In genomic region chr7:103273374-103273773, GRCh38 we compare ENCODE assay signal across 6 cellular contexts. TPM values are rescaled to one million over a fixed set of nuclear protein-coding genes. Genes with fewer than 3 reads are reported as not detected.
DNase-seq lines count a peak whose midpoint lies in the region; ATAC-seq, FAIRE-seq and TF ChIP-seq lines count a peak whose summit lies in the region.
"Not testable (repeated sequence)": the region's sequence is repeated elsewhere in the genome, so short reads cannot be mapped to it uniquely, and the experiment has no call there.

No MANE protein-coding gene starts in this region.

- not testable (repeated sequence) for TF ChIP-seq POLR2A in A549 (IDR thresholded peaks at IDR 0.05; ENCODE audit: low read length); IMR-90 (IDR thresholded peaks at IDR 0.05; ENCODE audit: low read depth, low read length); K562 (conservative IDR thresholded peaks at IDR 0.05); H1 (IDR thresholded peaks at IDR 0.05; ENCODE audit: control extremely low read depth in 1 of 2, low read depth in 2 of 2, low read length in 2 of 2); HepG2 (IDR thresholded peaks at IDR 0.05; ENCODE audit: insufficient read depth in 1 of 2, low read depth in 2 of 2, low read length in 2 of 2)

- not testable (repeated sequence) for H3K23ac ChIP-seq in IMR-90 (ENCODE audit: low read depth, low read length); H1 (ENCODE audit: insufficient read length)

- not testable (repeated sequence) for H3K4me3 ChIP-seq in A549; IMR-90 (ENCODE audit: insufficient read depth, low read depth, low read length); K562; H1 (ENCODE audit: extremely low read depth in 1 of 4, insufficient read depth in 2 of 4, low read depth in 3 of 4, low read length in 4 of 4); HepG2 (replicated peaks in 1 of 3; ENCODE audit: insufficient read depth in 1 of 3, low read depth in 2 of 3, low read length in 3 of 3)

- 90% methylated on average over 6 of the region's 6 CpGs for WGBS in A549 (ENCODE audit: missing lambda C conversion rate)
- WGBS in IMR-90 (ENCODE audit: extremely low coverage in 2 of 2, insufficient read length in 1 of 2), 2 experiments: no CpG with 5 or more reads among the region's 6 CpGs
- WGBS in K562 (ENCODE audit: insufficient coverage, low coverage, missing lambda C conversion rate): 75% methylated on average over 6 of the region's 6 CpGs
- 95% methylated on average over 6 of the region's 6 CpGs; no CpG with 5 or more reads in 1 of the 2 experiments for WGBS in H1 (ENCODE audit: extremely low coverage in 1 of 2, insufficient coverage in 1 of 2, insufficient read length in 1 of 2, insufficient replicate concordance in 2 of 2, low coverage in 1 of 2, low lambda C conversion rate in 2 of 2, missing lambda C conversion rate in 1 of 2), 2 experiments
- WGBS in HepG2 (ENCODE audit: low lambda C conversion rate): 66% methylated on average over 6 of the region's 6 CpGs

- POLR2A ChIA-PET in A549 (lab: Yijun Ruan, JAX); IMR-90 (lab: Charles Lee; ENCODE audit: unreplicated experiment); K562 (lab: Yijun Ruan, JAX); H1 (lab: Charles Lee; ENCODE audit: partially characterized antibody); HepG2 (lab: Yijun Ruan, JAX): not testable (repeated sequence)

- not testable (repeated sequence) for H3K14ac ChIP-seq in IMR-90 (replicated peaks; ENCODE audit: low read depth, low read length); H1 (ENCODE audit: insufficient read length)

- H4K91ac ChIP-seq in IMR-90 (ENCODE audit: insufficient read depth, low read depth, low read length); H1 (replicated peaks; ENCODE audit: insufficient read length, low read length): not testable (repeated sequence)

- not testable (repeated sequence) for FAIRE-seq in A549 (lab: Jason Lieb, UNC); K562 (lab: Jason Lieb, UNC); H1 (lab: Jason Lieb, UNC); HepG2 (lab: Jason Lieb, UNC)

- H3K36me3 ChIP-seq in IMR-90 (ENCODE audit: control insufficient read depth, insufficient read depth, low read length); K562 (ENCODE audit: control insufficient read depth, insufficient read depth, low read length); H1 (ENCODE audit: control insufficient read depth in 2 of 4, insufficient read depth in 4 of 4, low read length in 3 of 4); HepG2 (replicated peaks in 1 of 2; ENCODE audit: control insufficient read depth in 1 of 2, insufficient read depth in 2 of 2, low read length in 2 of 2): not testable (repeated sequence)

- TF ChIP-seq EP300 in A549 (IDR thresholded peaks at IDR 0.05); Ishikawa (IDR thresholded peaks at IDR 0.05; ENCODE audit: borderline replicate concordance); K562 (IDR thresholded peaks at IDR 0.05; ENCODE audit: low read length); H1 (IDR thresholded peaks at IDR 0.05; ENCODE audit: borderline replicate concordance in 1 of 2, low read depth in 2 of 2, low read length in 2 of 2); HepG2 (IDR thresholded peaks at IDR 0.05; ENCODE audit: low read depth in 2 of 2, low read length in 2 of 2); HepG2 (CRISPR knock-in tag; IDR thresholded peaks at IDR 0.05; ENCODE audit: borderline replicate concordance): not testable (repeated sequence)

- not testable (repeated sequence) for H4K20me1 ChIP-seq in IMR-90 (ENCODE audit: insufficient read depth, low read length); K562 (replicated peaks; ENCODE audit: control insufficient read depth, insufficient read depth, low read length); H1 (replicated peaks in 1 of 2; ENCODE audit: control insufficient read depth in 1 of 2, insufficient read depth in 2 of 2, low read length in 2 of 2); HepG2 (ENCODE audit: insufficient read depth, low read length)

- H3K9ac ChIP-seq in IMR-90 (ENCODE audit: low read depth, low read length); K562 (ENCODE audit: insufficient read depth in 1 of 2, low read depth in 2 of 2, low read length in 2 of 2); H1 (replicated peaks in 1 of 4; ENCODE audit: extremely low read depth in 1 of 4, low read depth in 3 of 4, low read length in 3 of 4); HepG2 (ENCODE audit: insufficient read depth, low read depth, low read length): not testable (repeated sequence)

- H2AFZ ChIP-seq in IMR-90 (replicated peaks; ENCODE audit: low read length, poor library complexity); K562 (ENCODE audit: low read depth, low read length); H1 (ENCODE audit: low read length); HepG2 (ENCODE audit: low read length): not testable (repeated sequence)

- not testable (repeated sequence) for H3K23me2 ChIP-seq in H1 (ENCODE audit: low read depth, low read length)

- not testable (repeated sequence) for H3K27ac ChIP-seq in A549; IMR-90 (ENCODE audit: insufficient read depth, low read length); K562 (ENCODE audit: extremely low read depth, low read depth, low read length); H1 (ENCODE audit: low read depth, low read length); HepG2 (ENCODE audit: extremely low read length, insufficient read depth, low read length)

- H3K9me3 ChIP-seq in A549; IMR-90 (ENCODE audit: control insufficient read depth, insufficient read depth, low read length); K562 (replicated peaks; ENCODE audit: control insufficient read depth, insufficient read depth, low read depth, low read length); H1 (ENCODE audit: insufficient read depth in 2 of 2, low read depth in 1 of 2, low read length in 1 of 2); HepG2 (ENCODE audit: low read length): not testable (repeated sequence)

- H3K4me1 ChIP-seq in A549; IMR-90 (ENCODE audit: control insufficient read depth, insufficient read depth, low read length); K562 (replicated peaks in 1 of 2; ENCODE audit: control insufficient read depth in 2 of 2, insufficient read depth in 2 of 2, low read length in 2 of 2); H1 (replicated peaks in 1 of 4; ENCODE audit: control insufficient read depth in 3 of 4, insufficient read depth in 4 of 4, low read length in 3 of 4); HepG2 (ENCODE audit: insufficient read depth, low read length): not testable (repeated sequence)

- CTCF ChIA-PET in A549 (lab: Yijun Ruan, JAX): interaction anchor here (1.1 kb wide), 1 partner anchor 211 kb away, joined by 3 read pairs; no protein-coding TSS in a partner anchor
- CTCF ChIA-PET in IMR-90 (lab: Yijun Ruan, JAX); K562 (lab: Yijun Ruan, JAX; ENCODE audit: low intra/inter-chr PET ratio); H1 (lab: Charles Lee; ENCODE audit: partially characterized antibody); HepG2 (lab: Yijun Ruan, JAX; ENCODE audit: low intra/inter-chr PET ratio, low total read pairs): not testable (repeated sequence)

- H4K8ac ChIP-seq in IMR-90 (ENCODE audit: low read depth in 2 of 2, low read length in 2 of 2); H1 (ENCODE audit: extremely low read depth, insufficient read depth, low read length): not testable (repeated sequence)

- H3K4ac ChIP-seq in IMR-90 (ENCODE audit: low read depth, low read length); H1 (replicated peaks; ENCODE audit: insufficient read length, low read depth, low read length): not testable (repeated sequence)

- H3K27me3 ChIP-seq in IMR-90 (ENCODE audit: control insufficient read depth, insufficient read depth, low read length); K562 (ENCODE audit: control insufficient read depth in 2 of 2, insufficient read depth in 2 of 2, low read length in 2 of 2); H1 (replicated peaks in 1 of 4; ENCODE audit: control insufficient read depth in 3 of 4, extremely low read depth in 1 of 4, insufficient read depth in 3 of 4, low read length in 3 of 4); HepG2 (ENCODE audit: control insufficient read depth in 1 of 2, insufficient read depth in 2 of 2, low read length in 2 of 2): not testable (repeated sequence)

- H3K4me2 ChIP-seq in A549; IMR-90 (ENCODE audit: low read depth, low read length); K562 (ENCODE audit: insufficient read depth, low read length); H1 (ENCODE audit: insufficient read depth in 1 of 2, low read depth in 2 of 2, low read length in 2 of 2); HepG2 (ENCODE audit: low read depth, low read length): not testable (repeated sequence)

- H2BK20ac ChIP-seq in IMR-90 (ENCODE audit: low read depth, low read length); H1 (ENCODE audit: low read length): not testable (repeated sequence)

- not testable (repeated sequence) for H3K79me1 ChIP-seq in IMR-90 (ENCODE audit: low read depth in 1 of 2, low read length in 2 of 2); H1 (ENCODE audit: low read depth, low read length)

- TF ChIP-seq RAD21 in A549 (conservative IDR thresholded peaks at IDR 0.05 in 1 of 2, IDR thresholded peaks at IDR 0.05 in 1 of 2); IMR-90 (IDR thresholded peaks at IDR 0.05; ENCODE audit: low read length); Ishikawa (IDR thresholded peaks at IDR 0.05; ENCODE audit: low read depth); K562 (CRISPR knock-in tag; conservative IDR thresholded peaks at IDR 0.05 in 1 of 2, IDR thresholded peaks at IDR 0.05 in 1 of 2); H1 (IDR thresholded peaks at IDR 0.05 in 1 of 2, conservative IDR thresholded peaks at IDR 0.05 in 1 of 2; ENCODE audit: low read depth in 2 of 2, low read length in 2 of 2); HepG2 (CRISPR knock-in tag; IDR thresholded peaks at IDR 0.05): not testable (repeated sequence)

- in situ Hi-C loops in IMR-90 (cut with MboI; ENCODE audit: low sequenced_read_pairs); K562 (cut with MboI); HepG2 (cut with HindIII; ENCODE audit: extremely low pct_ligation_motif_present, low pct_unique_long_range_greater_than_20kb): not testable (repeated sequence)

- H2AK5ac ChIP-seq in IMR-90 (ENCODE audit: low read depth, low read length); H1 (ENCODE audit: low read depth, low read length): not testable (repeated sequence)

- H2BK120ac ChIP-seq in IMR-90 (ENCODE audit: low read depth, low read length); H1 (replicated peaks; ENCODE audit: low read depth, low read length): not testable (repeated sequence)

- not testable (repeated sequence) for TF ChIP-seq CTCF in A549 (IDR thresholded peaks at IDR 0.05); IMR-90 (conservative IDR thresholded peaks at IDR 0.05; ENCODE audit: low read depth, low read length); K562 (IDR thresholded peaks at IDR 0.05 in 2 of 3, conservative IDR thresholded peaks at IDR 0.05 in 1 of 3; ENCODE audit: insufficient read depth in 2 of 3, low read depth in 1 of 3, low read length in 3 of 3); H1 (IDR thresholded peaks at IDR 0.05; ENCODE audit: control extremely low read depth in 1 of 3, insufficient read depth in 1 of 3, low read depth in 1 of 3, low read length in 3 of 3); HepG2 (CRISPR knock-in tag; IDR thresholded peaks at IDR 0.05)

- not testable (repeated sequence) for H4K5ac ChIP-seq in IMR-90 (ENCODE audit: low read depth, low read length); H1 (ENCODE audit: insufficient read length, low read depth, low read length)

- H3K18ac ChIP-seq in IMR-90 (ENCODE audit: low read depth, low read length); H1 (ENCODE audit: extremely low read depth, low read length): not testable (repeated sequence)

- H2BK12ac ChIP-seq in H1 (ENCODE audit: low read depth, low read length): not testable (repeated sequence)

- H2AK9ac ChIP-seq in IMR-90 (replicated peaks; ENCODE audit: low read depth, low read length, poor library complexity): not testable (repeated sequence)

- H3K9me1 ChIP-seq in IMR-90 (ENCODE audit: insufficient read depth, low read length); K562 (ENCODE audit: control insufficient read depth, insufficient read depth, low read length): not testable (repeated sequence)

- not testable (repeated sequence) for DNase-seq in A549 (ENCODE audit: low read depth in 1 of 2, low spot score in 1 of 2); IMR-90; K562 (ENCODE audit: extremely low read depth in 1 of 4, low spot score in 3 of 4); H1 (ENCODE audit: low read depth in 1 of 2, low spot score in 2 of 2); HepG2 (ENCODE audit: low spot score)

- not testable (repeated sequence) for H3K56ac ChIP-seq in IMR-90 (ENCODE audit: extremely low read depth, insufficient read depth, low read length); H1 (replicated peaks; ENCODE audit: insufficient read length, low read depth, low read length)

- not testable (repeated sequence) for H3K79me2 ChIP-seq in K562 (ENCODE audit: control insufficient read depth, insufficient read depth, low read length); H1 (ENCODE audit: control insufficient read depth in 1 of 2, insufficient read depth in 2 of 2, low read length in 2 of 2); HepG2 (ENCODE audit: insufficient read depth, low read length)

- not testable (repeated sequence) for ATAC-seq in A549; IMR-90 (ENCODE audit: low read depth); K562; HepG2

- intact Hi-C loops in IMR-90 (cut with micrococcal nuclease); K562 (cut with micrococcal nuclease); HepG2 (cut with micrococcal nuclease; ENCODE audit: unreplicated experiment): not testable (repeated sequence)

- H2BK15ac ChIP-seq in IMR-90 (ENCODE audit: low read depth, low read length); H1 (ENCODE audit: low read length): not testable (repeated sequence)

- H2BK5ac ChIP-seq in IMR-90 (ENCODE audit: low read depth, low read length, poor library complexity, severe bottlenecking); H1 (ENCODE audit: low read depth, low read length): not testable (repeated sequence)

- dilution Hi-C loops in IMR-90 (cut with HindIII; ENCODE audit: low sequenced_read_pairs, unreplicated experiment): not testable (repeated sequence)

- not testable (repeated sequence) for BruUV-seq in IMR-90 (replicated peaks; lab: Mats Ljungman, UMichigan); K562 (replicated peaks; lab: Mats Ljungman, UMichigan); HepG2 (replicated peaks; lab: Mats Ljungman, UMichigan)

RNA-seq across cellular contexts. Expression of gene PMPCB, which starts 23.9 kb away (rescaled TPM):
- polyA plus RNA-seq in A549 (2011; rRNA removed) (99.3 and 102 TPM in 2 replicates), A549 (2017; fragmentation: RNase III; extraction: RNeasy Plus Mini Kit Qiagen cat#74134 plus additional on column Dnase treatment) (75.8 to 77.2 TPM (median 76.8 TPM) in 3 replicates), IMR-90 (2012; rRNA removed) (43.3 and 50.4 TPM in 2 replicates), K562 (2011; rRNA removed) (120 and 179 TPM in 2 replicates), K562 (2014; fragmentation: Illumina TruSeq; extraction: Trizol) (96.8 and 116 TPM in 2 replicates), K562 (2014; fragmentation: Nextera tagmentation; extraction: Ambion mirVana) (100 to 1,000 TPM; 169 to 209 TPM), K562 (2014; rRNA removed) (90.0 and 108 TPM in 2 replicates), H1 (2011; rRNA removed) (33.0 and 60.6 TPM in 2 replicates), HepG2 (2011; rRNA removed) (94.2 and 124 TPM in 2 replicates)
- 51.0 and 53.2 TPM in 2 replicates for polyA plus RNA-seq in A549 (2012; cell fraction: cytosol; rRNA removed)
- 44.6 and 60.8 TPM in 2 replicates for polyA plus RNA-seq in A549 (2012; cell fraction: nucleus; rRNA removed)
- 24.9 and 28.2 TPM in 2 replicates for polyA minus RNA-seq in A549 (2011; rRNA and poly(A)+ RNA removed)
- total RNA-seq in IMR-90 (2012; rRNA removed) (66.7 and 72.8 TPM in 2 replicates), K562 (2014; rRNA removed) (58.6 and 61.2 TPM in 2 replicates), K562 (2014; rRNA removed; fragmentation: Illumina TruSeq; extraction: Trizol) (105 and 120 TPM in 2 replicates), K562 (2015; rRNA removed; fragmentation: Illumina TruSeq; extraction: Trizol) (84.4 and 92.9 TPM in 2 replicates), K562 (2021) (85.7 and 92.1 TPM in 2 replicates), HepG2 (2016; rRNA removed; fragmentation: Illumina TruSeq; extraction: Trizol) (75.9 and 80.8 TPM in 2 replicates)
- 16.9 and 19.8 TPM in 2 replicates for polyA plus RNA-seq in IMR-90 (2012; cell fraction: cytosol; rRNA removed)
- polyA plus RNA-seq in IMR-90 (2012; cell fraction: nucleus; rRNA removed; ENCODE audit: low replicate concordance): 18.9 and 117 TPM in 2 replicates
- 64.6 and 120 TPM in 2 replicates for total RNA-seq in K562 (2011; cell fraction: chromatin; rRNA removed; ENCODE audit: low replicate concordance)
- total RNA-seq in K562 (2011; cell fraction: nucleolus; rRNA removed): 41.2 and 44.6 TPM in 2 replicates
- total RNA-seq in K562 (2011; cell fraction: nucleoplasm; rRNA removed): 67.7 and 74.3 TPM in 2 replicates
- 46.2 and 77.3 TPM in 2 replicates for polyA plus RNA-seq in K562 (2011; cell fraction: cytosol; rRNA removed)
- polyA plus RNA-seq in K562 (2011; cell fraction: nucleus; rRNA removed): 143 and 238 TPM in 2 replicates
- 104 and 147 TPM in 2 replicates for polyA plus RNA-seq in K562 (2012)
- polyA minus RNA-seq in K562 (2011; rRNA and poly(A)+ RNA removed): 60.2 and 77.9 TPM in 2 replicates
- polyA minus RNA-seq in K562 (2011; cell fraction: cytosol; rRNA and poly(A)+ RNA removed): 19.1 and 40.1 TPM in 2 replicates
- 22.1 and 32.7 TPM in 2 replicates for polyA minus RNA-seq in K562 (2011; cell fraction: nucleus; rRNA and poly(A)+ RNA removed)
- total RNA-seq in H1 (2021; fragmentation: NEBNext Ultra II Directional; extraction: Animal tissue kit (Norgen Biotek cat#: 25700)): 81.2 and 83.5 TPM in 2 replicates
- 73.5 TPM for polyA plus RNA-seq in H1 (2011; cell fraction: cytosol; rRNA removed)
- polyA plus RNA-seq in H1 (2011; cell fraction: nucleus; rRNA removed): 35.2 TPM
- 84.6 to 117 TPM (median 89.3 TPM) in 4 replicates for polyA plus RNA-seq in H1 (2012, experiment 1 of 2)
- 11.4 TPM for polyA plus RNA-seq in H1 (2012, experiment 2 of 2)
- polyA plus RNA-seq in H1 (2013, experiment 1 of 2): 55.6 TPM
- polyA plus RNA-seq in H1 (2013, experiment 2 of 2): 53.8 TPM
- 46.7 and 58.1 TPM in 2 replicates for polyA minus RNA-seq in H1 (2011; rRNA and poly(A)+ RNA removed)
- 23.1 TPM for polyA minus RNA-seq in H1 (2011; cell fraction: cytosol; rRNA and poly(A)+ RNA removed)
- polyA minus RNA-seq in H1 (2011; cell fraction: nucleus; rRNA and poly(A)+ RNA removed): 33.9 TPM
- 10.3 and 10.9 TPM in 2 replicates for total RNA-seq in HepG2 (2016; cell fraction: cytosol; rRNA removed; fragmentation: Illumina TruSeq; extraction: Trizol; ENCODE audit: low read depth)
- 74.2 and 81.6 TPM in 2 replicates for total RNA-seq in HepG2 (2016; cell fraction: insoluble cytoplasmic fraction; rRNA removed; fragmentation: Illumina TruSeq; extraction: Trizol)
- total RNA-seq in HepG2 (2016; cell fraction: membrane; rRNA removed; fragmentation: Illumina TruSeq; extraction: Trizol): 24.9 and 31.0 TPM in 2 replicates
- 60.5 and 65.2 TPM in 2 replicates for total RNA-seq in HepG2 (2016; cell fraction: nucleus; rRNA removed; fragmentation: Illumina TruSeq; extraction: Trizol)
- polyA plus RNA-seq in HepG2 (2011; cell fraction: cytosol; rRNA removed): 64.0 and 87.7 TPM in 2 replicates
- polyA plus RNA-seq in HepG2 (2011; cell fraction: nucleus; rRNA removed): 124 and 132 TPM in 2 replicates
- polyA plus RNA-seq in HepG2 (2012): 83.3 and 103 TPM in 2 replicates
- polyA plus RNA-seq in HepG2 (2016; cell fraction: cytosol; fragmentation: Illumina TruSeq; extraction: Trizol; ENCODE audit: low read depth): 11.4 and 12.8 TPM in 2 replicates
- polyA plus RNA-seq in HepG2 (2016; cell fraction: insoluble cytoplasmic fraction; fragmentation: Illumina TruSeq; extraction: Trizol; ENCODE audit: low read depth): 71.3 and 72.3 TPM in 2 replicates
- polyA plus RNA-seq in HepG2 (2016; cell fraction: membrane; fragmentation: Illumina TruSeq; extraction: Trizol; ENCODE audit: low read depth): 19.0 and 23.5 TPM in 2 replicates
- polyA plus RNA-seq in HepG2 (2016; cell fraction: nucleus; fragmentation: Illumina TruSeq; extraction: Trizol; ENCODE audit: insufficient read depth, low read depth): 114 and 128 TPM in 2 replicates
- polyA minus RNA-seq in HepG2 (2011; rRNA and poly(A)+ RNA removed; ENCODE audit: low replicate concordance): 21.2 and 28.8 TPM in 2 replicates
- polyA minus RNA-seq in HepG2 (2011; cell fraction: cytosol; rRNA and poly(A)+ RNA removed): 41.1 and 42.2 TPM in 2 replicates
- polyA minus RNA-seq in HepG2 (2011; cell fraction: nucleus; rRNA and poly(A)+ RNA removed): 51.8 and 58.2 TPM in 2 replicates
